ENCODE assay signal across 8 cellular contexts in genomic region chr7:95772298-95772770, GRCh38. TPM values are rescaled to one million over a fixed set of nuclear protein-coding genes. Genes with fewer than 3 reads are reported as not detected.
DNase-seq lines count a peak whose midpoint lies in the region; ATAC-seq and TF ChIP-seq lines count a peak whose summit lies in the region.

DYNC1I1 (plus strand) TSS chr7:95772554; CDS start chr7:95804730, 32,176 bp downstream.

- H3K4me1 ChIP-seq in esophagus muscularis mucosa (peaks cover 0 to 28% (median 25%) of the 10 kb centered on the region in 4 donors), stomach smooth muscle (ENCODE audit: control insufficient read depth, insufficient read depth, low read length) (peaks cover 24% of the 10 kb centered on the region)

- peaks cover 3% of the 10 kb centered on the region for H3K4me1 Mint-ChIP-seq in activated B cell treated with CpG ODN at 0.5 μM for 24 hours

- H3K27me3 Mint-ChIP-seq in activated B cell treated with CpG ODN at 0.5 μM for 24 hours = peaks cover 22% of the 10 kb centered on the region

- no peaks in the 10 kb centered on the region for H3K9me3 Mint-ChIP-seq in activated B cell treated with CpG ODN at 0.5 μM for 24 hours

- TF ChIP-seq POLR2A in esophagus muscularis mucosa (IDR thresholded peaks at IDR 0.05; ENCODE audit: low read depth) = no peak

- 0% methylated on average over 5 of the region's 49 CpGs for WGBS in esophagus muscularis mucosa

- POLR2A ChIA-PET in activated B cell treated with CpG ODN at 0.5 μM for 24 hours (lab: Charles Lee) = interaction anchor here (0.6 kb wide), 1 partner anchor 321 kb away, joined by 15 read pairs; no protein-coding TSS in a partner anchor

- no peaks in the 10 kb centered on the region for H3K36me3 ChIP-seq in esophagus muscularis mucosa
- H3K36me3 ChIP-seq in stomach smooth muscle (ENCODE audit: control insufficient read depth in 2 of 2, insufficient read depth in 2 of 2, low read length in 2 of 2) = no peaks in the 10 kb centered on the region

- H3K27me3 ChIP-seq in esophagus muscularis mucosa = peaks cover 0 to 3% (median 2%) of the 10 kb centered on the region in 4 donors
- H3K27me3 ChIP-seq in stomach smooth muscle (ENCODE audit: control insufficient read depth in 1 of 2, insufficient read depth in 2 of 2, low read length in 2 of 2) = no peaks in the 10 kb centered on the region

- no peaks in the 10 kb centered on the region for H3K9me3 ChIP-seq in esophagus muscularis mucosa
- H3K9me3 ChIP-seq in stomach smooth muscle (ENCODE audit: control insufficient read depth in 2 of 2, low read length in 2 of 2) = no peaks in the 10 kb centered on the region

- peak within 1 kb of the TSS; percentile 70 to 83 (median 80) for H3K4me3 ChIP-seq in esophagus muscularis mucosa
- H3K4me3 ChIP-seq in stomach smooth muscle (ENCODE audit: low read length in 2 of 2) = peak within 1 kb of the TSS; percentile 87 to 91

- peak within 1 kb of the TSS; percentile 68 for H3K4me3 Mint-ChIP-seq in activated B cell treated with CpG ODN at 0.5 μM for 24 hours

- no peak for TF ChIP-seq EP300 in esophagus muscularis mucosa (IDR thresholded peaks at IDR 0.05)

- ATAC-seq in GM18861 (IDR thresholded peaks at IDR 0.05; ENCODE audit: unreplicated experiment) (peak; percentile 87), HG02981 (IDR thresholded peaks at IDR 0.05; ENCODE audit: unreplicated experiment) (peak; percentile 95), activated B cell treated with CpG ODN at 0.5 μM for 24 hours (ENCODE audit: low read depth) (peak; percentile 61)

- CTCF ChIA-PET in activated B cell treated with CpG ODN at 0.5 μM for 24 hours (lab: Charles Lee) = no interaction called here

- TF ChIP-seq CTCF in AG09319 (IDR thresholded peaks at IDR 0.05; ENCODE audit: low read depth, low read length) = no peak
- TF ChIP-seq CTCF in activated B cell treated with CpG ODN at 0.5 μM for 24 hours (IDR thresholded peaks at IDR 0.05) = no peak
- TF ChIP-seq CTCF in esophagus muscularis mucosa (IDR thresholded peaks at IDR 0.05) = peak in 2 of 3 experiments; percentile 7 to 8

- peak within 1 kb of the TSS; percentile 63 to 84 (median 76) for H3K27ac ChIP-seq in esophagus muscularis mucosa (replicated peaks in 1 of 4)
- H3K27ac ChIP-seq in stomach smooth muscle (ENCODE audit: low read length) = peak within 1 kb of the TSS; percentile 88

- H3K27ac Mint-ChIP-seq in activated B cell treated with CpG ODN at 0.5 μM for 24 hours = no peak within 1 kb of the TSS

- peak within 1 kb of the TSS; percentile 82 to 86 for H3K9ac ChIP-seq in stomach smooth muscle (ENCODE audit: low read length in 2 of 2)

- DNase-seq in AG09319 (ENCODE audit: extremely low read depth, low read depth) = peak; percentile 23
- DNase-seq in NCI-H1930 (lab: John Stamatoyannopoulos, UW) = peak; percentile 71 to 73
- DNase-seq in activated B cell treated with CpG ODN at 0.5 μM for 24 hours = peak; percentile 21
- no peak for DNase-seq in esophagus muscularis mucosa (ENCODE audit: extremely low spot score)
- DNase-seq in mucosa of gallbladder (ENCODE audit: low spot score) = peak; percentile 55

- intact Hi-C loops in activated B cell treated with CpG ODN at 0.5 μM for 24 hours (cut with micrococcal nuclease) (no loop called here), esophagus muscularis mucosa (cut with DNase I) (no loop called here)

- H3K36me3 Mint-ChIP-seq in activated B cell treated with CpG ODN at 0.5 μM for 24 hours (ENCODE audit: low read depth) = no peaks in the 10 kb centered on the region

RNA-seq across cellular contexts. Expression of gene DYNC1I1, which starts in this region (rescaled TPM):
- not detected in 2 replicates for total RNA-seq in activated B cell treated with CpG ODN at 0.5 μM for 24 hours
- 10 to 100 TPM in 3 of 4 donors, 1 to 10 TPM in 1; 8.7 to 16.4 (median 12.3) TPM for total RNA-seq in esophagus muscularis mucosa
- 2.7 TPM for total RNA-seq in mucosa of gallbladder

Comparison
In these comparisons a context has a peak if more than half of its experiments do, and no peak if none do; other contexts are left out.
1. Peak in DNase-seq and ATAC-seq in activated B cell treated with CpG ODN at 0.5 μM for 24 hours; RNA of the gene not detected or under 1 TPM.
2. CTCF ChIP-seq: peak in esophagus muscularis mucosa (2 of 3); none in AG09319 (single experiment) and activated B cell treated with CpG ODN at 0.5 μM for 24 hours (single experiment).
3. Peak in every context shown above with its lines, with median percentiles within 50 percentile points of each other: ATAC-seq.